Comparison of ENCODE assay signal across 1 cellular context in genomic region chr1:204344665-204345064, GRCh38.
TF ChIP-seq lines count a peak whose summit lies in the region.

No MANE protein-coding gene starts in this region.

TF ChIP-seq in IMR-90, 13 proteins besides CTCF, POLR2A, EP300 and RAD21:
- no peak for TF ChIP-seq CHD1 (IDR thresholded peaks at IDR 0.05; ENCODE audit: low read depth, low read length)
- no peak for TF ChIP-seq SMC3 (IDR thresholded peaks at IDR 0.05; ENCODE audit: low read depth, low read length)
- TF ChIP-seq CEBPB (IDR thresholded peaks at IDR 0.05; ENCODE audit: low read depth, low read length) = no peak
- no peak for TF ChIP-seq USF2 (IDR thresholded peaks at IDR 0.05; ENCODE audit: low read depth, low read length)
- TF ChIP-seq MXI1 (IDR thresholded peaks at IDR 0.05; ENCODE audit: borderline replicate concordance, low read depth, low read length) = no peak
- no peak for TF ChIP-seq BHLHE40 (IDR thresholded peaks at IDR 0.05; ENCODE audit: low read depth, low read length)
- no peak for TF ChIP-seq MAFK (IDR thresholded peaks at IDR 0.05; ENCODE audit: low read depth, low read length)
- TF ChIP-seq FOS (IDR thresholded peaks at IDR 0.05; ENCODE audit: low read depth, low read length) = no peak
- TF ChIP-seq NFE2L2 (IDR thresholded peaks at IDR 0.05; ENCODE audit: low read depth, low read length) = no peak
- no peak for TF ChIP-seq ELK1 (IDR thresholded peaks at IDR 0.05; ENCODE audit: borderline replicate concordance, low read depth, low read length)
- TF ChIP-seq MAZ (IDR thresholded peaks at IDR 0.05; ENCODE audit: borderline replicate concordance, low read depth, low read length) = no peak
- TF ChIP-seq RCOR1 (IDR thresholded peaks at IDR 0.05; ENCODE audit: insufficient replicate concordance, low read length) = no peak
- no peak for TF ChIP-seq RFX5 (IDR thresholded peaks at IDR 0.05; ENCODE audit: low read depth, low read length)
